1 cellular context compared by ENCODE assay signal in genomic region chr15:70066004-70066403, GRCh38.
TF ChIP-seq lines count a peak whose summit lies in the region.

No MANE protein-coding gene starts in this region.

TF ChIP-seq in HepG2, 621 proteins besides CTCF, POLR2A, EP300 and RAD21:
- TF ChIP-seq TOPORS (CRISPR knock-in tag; IDR thresholded peaks at IDR 0.05) (no peak), AGO2 (optimal IDR thresholded peaks at IDR 0.05; ENCODE audit: low read depth, low read length) (peak; percentile 60), HOXA7 (CRISPR knock-in tag; IDR thresholded peaks at IDR 0.05) (no peak)
